27 cellular contexts compared by ENCODE assay signal in the genomic region with DNA sequence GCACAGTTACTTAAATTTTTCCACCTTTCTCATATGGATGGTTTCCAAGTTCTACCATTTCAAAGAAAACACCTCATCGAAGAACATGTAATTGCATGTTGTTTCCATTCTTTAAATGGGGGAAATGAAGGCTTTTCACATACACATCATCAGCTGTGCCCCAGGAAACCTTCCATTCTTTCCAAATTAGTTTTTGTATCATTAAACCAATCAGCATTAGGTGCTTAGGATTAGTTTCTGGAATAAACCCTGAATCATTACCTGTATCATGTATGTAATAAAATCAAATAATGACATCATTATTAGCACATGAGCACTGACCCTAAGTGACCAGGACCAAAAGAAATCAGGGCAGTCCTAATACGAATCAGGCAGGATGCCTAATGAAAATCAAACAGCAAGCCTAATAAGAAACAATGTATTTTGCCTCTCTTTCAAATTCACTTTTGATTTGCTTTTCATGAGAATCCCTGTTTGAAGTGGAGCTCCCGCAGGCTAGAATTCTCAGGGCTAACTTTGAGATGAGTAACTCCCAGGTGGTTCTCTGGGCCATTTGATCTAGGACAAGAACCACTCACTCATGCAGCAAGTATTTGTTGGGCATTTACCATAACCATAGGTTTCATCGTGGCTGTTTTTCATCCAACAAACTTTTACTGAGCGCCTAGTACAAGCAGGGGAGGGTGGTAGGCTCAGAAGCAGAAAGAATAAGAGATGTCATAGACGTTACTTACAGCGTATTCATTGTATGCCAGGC.
DNase-seq lines count a peak whose midpoint lies in the region; ATAC-seq, FAIRE-seq and TF ChIP-seq lines count a peak whose summit lies in the region.
"Had no signal": no experiment of that assay in that cellular context is flagged by ENCODE, and none has a peak within 500 bp of the region (broad histone marks: within the 10 kb centered on the region; RNA-seq: fewer than 3 reads in every experiment).

No MANE protein-coding gene starts in this region.

- DNase-seq in GM23338 (ENCODE audit: low spot score) (peak; percentile 32), NCI-H226 (peak; percentile 5), bronchial epithelial cell (ENCODE audit: low read depth) (peak; percentile 95), kidney tubule cell (ENCODE audit: low spot score) (peak; percentile 34), NOMO-1 treated with DMSO at 0.1 percent for 48 hours (lab: John Stamatoyannopoulos, UW; ENCODE audit: unreplicated experiment) (no peak)
- no peak for DNase-seq in stimulated activated CD4-positive, alpha-beta T cell treated with anti-CD3 and anti-CD28 coated beads, Interleukin-1b, Interleukin-23, amount 100 ng/mL, for 48 hours
- no peak for DNase-seq in NK-92 treated with Interleukin-12 subunit alpha and Interleukin-12 subunit beta, amount 100 ng/mL, for 24 hours (lab: John Stamatoyannopoulos, UW)
- DNase-seq: activated B cell treated with CpG ODN at 0.5 μM for 24 hours; activated CD4-positive, alpha-beta T cell treated with anti-CD3 and anti-CD28 coated beads, Interleukin-2, amount 50 U/mL, for 48 hours; activated naive CD8-positive, alpha-beta T cell treated with anti-CD3 and anti-CD28 coated beads, Interleukin-2, amount 10 ng/mL, durations not matched to agents 7 days and 5 days; cortex of kidney; left lung; midbrain; NCI-H1092 treated with DMSO at 0.1 percent for 48 hours; NCI-H2081; NCI-H446 treated with DMSO at 0.1 percent for 48 hours had no signal

- H3K4me3 ChIP-seq in GM23338 (no peak overlapping the region), bronchial epithelial cell (ENCODE audit: low read depth, low read length) (no peak overlapping the region)
- H3K4me3 ChIP-seq: cardiac muscle cell, left lung had no signal

- TF ChIP-seq CTCF in GM23338 (conservative IDR thresholded peaks at IDR 0.05; ENCODE audit: low read depth in 2 of 2) (no peak), bronchial epithelial cell (IDR thresholded peaks at IDR 0.05; ENCODE audit: insufficient read depth, low read length, severe bottlenecking) (no peak)

- no peak for FAIRE-seq in bronchial epithelial cell (lab: Jason Lieb, UNC)
- FAIRE-seq: D721Med, GM18507, HTR-8/SVneo had no signal

- H3K36me3 ChIP-seq in GM23338 (ENCODE audit: insufficient read depth) (no peaks in the 10 kb centered on the region), bronchial epithelial cell (ENCODE audit: control insufficient read depth, insufficient read depth, low read length) (no peaks in the 10 kb centered on the region)
- H3K36me3 ChIP-seq: cardiac muscle cell, left lung had no signal

- no peak overlapping the region for H2AFZ ChIP-seq in GM23338

- no peaks in the 10 kb centered on the region for H3K9me3 Mint-ChIP-seq in GM23338
- H3K9me3 Mint-ChIP-seq: activated B cell treated with CpG ODN at 0.5 μM for 24 hours; activated naive CD8-positive, alpha-beta T cell treated with anti-CD3 and anti-CD28 coated beads, Interleukin-2, amount 10 ng/mL, durations not matched to agents 7 days and 5 days; nephron; T-helper 2 cell treated with Interferon-gamma antibody and Interleukin-4, amounts not matched to agents 5 μg/mL and 100 μg/mL, for 36 hours had no signal

- H3K27me3 Mint-ChIP-seq in GM23338 (ENCODE audit: insufficient read depth, low read depth, poor library complexity) = peaks cover 2% of the 10 kb centered on the region
- H3K27me3 Mint-ChIP-seq: activated B cell treated with CpG ODN at 0.5 μM for 24 hours had no signal

- H3K9me2 ChIP-seq in GM23338 (ENCODE audit: insufficient read depth) = no peaks in the 10 kb centered on the region

- no peak overlapping the region for H3K4me3 Mint-ChIP-seq in GM23338
- H3K4me3 Mint-ChIP-seq: activated B cell treated with CpG ODN at 0.5 μM for 24 hours; activated naive CD8-positive, alpha-beta T cell treated with anti-CD3 and anti-CD28 coated beads, Interleukin-2, amount 10 ng/mL, durations not matched to agents 7 days and 5 days; nephron; T-helper 2 cell treated with Interferon-gamma antibody and Interleukin-4, amounts not matched to agents 5 μg/mL and 100 μg/mL, for 36 hours had no signal

- no peak overlapping the region for H3K27ac ChIP-seq in GM23338 (ENCODE audit: low read depth)
- H3K27ac ChIP-seq: C4-2B, cardiac muscle cell, left lung had no signal

- H3K4me1 ChIP-seq in GM23338 (ENCODE audit: insufficient read depth) = peaks cover 26% of the 10 kb centered on the region
- H3K4me1 ChIP-seq: left lung had no signal

- no peaks in the 10 kb centered on the region for H3K79me2 ChIP-seq in GM23338 (replicated peaks; ENCODE audit: insufficient read depth)

- H3K4me1 Mint-ChIP-seq in GM23338 = peaks cover 30% of the 10 kb centered on the region
- H3K4me1 Mint-ChIP-seq: activated B cell treated with CpG ODN at 0.5 μM for 24 hours; activated naive CD8-positive, alpha-beta T cell treated with anti-CD3 and anti-CD28 coated beads, Interleukin-2, amount 10 ng/mL, durations not matched to agents 7 days and 5 days; nephron had no signal

- peak; percentile 72 for ATAC-seq in GM23338
- no peak for ATAC-seq in GM21717 (IDR thresholded peaks at IDR 0.05; ENCODE audit: unreplicated experiment)
- ATAC-seq: HCT116, left lung, sciatic nerve, SK-N-SH treated with all-trans-retinoic acid at 6 μM for 48 hours had no signal

- H4K20me1 ChIP-seq in GM23338 (replicated peaks; ENCODE audit: insufficient read depth) = no peaks in the 10 kb centered on the region

- peak overlapping the region; percentile 1; the same call in 1 of the 2 replicates for H3K4me2 ChIP-seq in GM23338

- H3F3A ChIP-seq in GM23338 (replicated peaks; ENCODE audit: low read depth) = no peaks in the 10 kb centered on the region

- H3K27me3 ChIP-seq in GM23338 (ENCODE audit: insufficient read depth) = no peaks in the 10 kb centered on the region
- H3K27me3 ChIP-seq in bronchial epithelial cell (ENCODE audit: control insufficient read depth, insufficient read depth, low read length) = no peaks in the 10 kb centered on the region
- H3K27me3 ChIP-seq: cardiac muscle cell, left lung had no signal

- no peaks in the 10 kb centered on the region for H3K36me3 Mint-ChIP-seq in GM23338 (ENCODE audit: low read depth)
- H3K36me3 Mint-ChIP-seq: activated naive CD8-positive, alpha-beta T cell treated with anti-CD3 and anti-CD28 coated beads, Interleukin-2, amount 10 ng/mL, durations not matched to agents 7 days and 5 days had no signal

- no peak overlapping the region for H3K27ac Mint-ChIP-seq in GM23338
- H3K27ac Mint-ChIP-seq: activated B cell treated with CpG ODN at 0.5 μM for 24 hours; activated naive CD8-positive, alpha-beta T cell treated with anti-CD3 and anti-CD28 coated beads, Interleukin-2, amount 10 ng/mL, durations not matched to agents 7 days and 5 days; nephron; T-helper 2 cell treated with Interferon-gamma antibody and Interleukin-4, amounts not matched to agents 5 μg/mL and 100 μg/mL, for 36 hours had no signal

Comparison
In these comparisons a context has a peak if more than half of its experiments do, and no peak if none do; other contexts are left out.
1. DNase-seq: peak in GM23338 (single experiment), NCI-H226 (single experiment), bronchial epithelial cell (single experiment) and kidney tubule cell (single experiment); none in stimulated activated CD4-positive, alpha-beta T cell treated with anti-CD3 and anti-CD28 coated beads, Interleukin-1b, Interleukin-23, amount 100 ng/mL, for 48 hours (single experiment), NK-92 treated with Interleukin-12 subunit alpha and Interleukin-12 subunit beta, amount 100 ng/mL, for 24 hours (single experiment) and NOMO-1 treated with DMSO at 0.1 percent for 48 hours (single experiment).